In the genomic region with DNA sequence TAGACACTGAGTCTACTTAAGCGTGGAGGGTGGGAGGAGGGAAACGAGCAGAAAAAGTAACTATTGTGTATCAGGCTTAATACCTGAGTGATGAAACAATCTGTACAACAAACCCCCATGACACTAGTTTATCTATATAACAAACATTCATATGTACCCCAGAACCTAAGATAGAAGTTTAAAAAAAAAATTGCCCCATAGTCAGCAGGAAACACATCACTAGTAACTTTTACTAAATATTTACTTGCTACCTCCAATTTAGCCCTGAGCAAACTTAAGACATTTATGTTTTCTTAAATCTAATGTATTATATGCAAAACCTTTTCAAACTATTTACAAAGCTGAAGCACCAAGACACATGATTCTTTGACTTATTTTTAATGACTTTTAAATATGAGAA, we compare ENCODE assay signal across 19 cellular contexts.
"Had no signal": no experiment of that assay in that cellular context is flagged by ENCODE, and none has a peak within 500 bp of the region (broad histone marks: within the 10 kb centered on the region; RNA-seq: fewer than 3 reads in every experiment).

No MANE protein-coding gene starts in this region.

- H3K4me3 Mint-ChIP-seq: activated CD4-positive, alpha-beta T cell treated with anti-CD3 and anti-CD28 coated beads, Interleukin-2, amount 10 ng/mL, durations not matched to agents 7 days and 5 days; activated CD8-positive, alpha-beta T cell treated with anti-CD3 and anti-CD28 coated beads, Interleukin-2, amount 10 ng/mL, durations not matched to agents 7 days and 5 days; neural progenitor cell had no signal

- H3K9me3 ChIP-seq: right atrium auricular region, suprapubic skin, transverse colon had no signal

- H3K27me3 Mint-ChIP-seq: activated CD4-positive, alpha-beta T cell treated with anti-CD3 and anti-CD28 coated beads, Interleukin-2, amount 10 ng/mL, durations not matched to agents 7 days and 5 days; progenitor cell of endocrine pancreas; stimulated activated naive CD8-positive, alpha-beta T cell treated with anti-CD3 and anti-CD28 coated beads, Interleukin-15, amount 100 ng/mL, for 72 hours had no signal

- H2AFZ ChIP-seq: neural progenitor cell had no signal

- ATAC-seq: activated CD4-positive, CD25-positive, alpha-beta regulatory T cell treated with anti-CD3 and anti-CD28 coated beads, Interleukin-2, amount 50 U/mL, for 24 hours; activated CD8-positive, alpha-beta T cell treated with anti-CD3 and anti-CD28 coated beads, Interleukin-2, amount 10 ng/mL, durations not matched to agents 7 days and 5 days; stimulated activated naive CD8-positive, alpha-beta T cell treated with anti-CD3 and anti-CD28 coated beads, Interleukin-15, amount 100 ng/mL, for 72 hours had no signal

- H3K27me3 ChIP-seq: neural progenitor cell, right atrium auricular region, suprapubic skin, transverse colon had no signal

- H3K4me3 ChIP-seq: lung, neural progenitor cell, right atrium auricular region, suprapubic skin, transverse colon had no signal

- H3K36me3 ChIP-seq: neural progenitor cell, right atrium auricular region, suprapubic skin, transverse colon had no signal

- DNase-seq: activated CD4-positive, alpha-beta T cell treated with anti-CD3 and anti-CD28 coated beads, Interleukin-2, amount 10 ng/mL, durations not matched to agents 7 days and 5 days; activated CD8-positive, alpha-beta T cell treated with anti-CD3 and anti-CD28 coated beads, Interleukin-2, amount 10 ng/mL, durations not matched to agents 7 days and 5 days; activated effector memory CD4-positive, alpha-beta T cell treated with Interleukin-2 at 50 U/mL for 16 hours; activated naive CD4-positive, alpha-beta T cell treated with anti-CD3 and anti-CD28 coated beads, Interleukin-2, amount 50 U/mL, for 16 hours; activated T-cell treated with anti-CD3 and anti-CD28 coated beads, Interleukin-2, amount 50 U/mL, for 48 hours; effector CD8-positive, alpha-beta T cell; hypothalamus; islet precursor cell; stimulated activated naive CD8-positive, alpha-beta T cell treated with anti-CD3 and anti-CD28 coated beads, Interleukin-15, amount 100 ng/mL, for 72 hours; T1000; transverse colon had no signal

- H3K27ac Mint-ChIP-seq: activated CD4-positive, alpha-beta T cell treated with anti-CD3 and anti-CD28 coated beads, Interleukin-2, amount 10 ng/mL, durations not matched to agents 7 days and 5 days; activated CD8-positive, alpha-beta T cell treated with anti-CD3 and anti-CD28 coated beads, Interleukin-2, amount 10 ng/mL, durations not matched to agents 7 days and 5 days; neural progenitor cell; progenitor cell of endocrine pancreas; stimulated activated naive CD8-positive, alpha-beta T cell treated with anti-CD3 and anti-CD28 coated beads, Interleukin-15, amount 100 ng/mL, for 72 hours had no signal

- FAIRE-seq: astrocyte, endothelial cell of umbilical vein had no signal

- H3K9ac ChIP-seq: neural progenitor cell had no signal

- H3K27ac ChIP-seq: neural progenitor cell, suprapubic skin, transverse colon had no signal

- H3K9me3 Mint-ChIP-seq: activated CD4-positive, alpha-beta T cell treated with anti-CD3 and anti-CD28 coated beads, Interleukin-2, amount 10 ng/mL, durations not matched to agents 7 days and 5 days; neural progenitor cell; stimulated activated naive CD8-positive, alpha-beta T cell treated with anti-CD3 and anti-CD28 coated beads, Interleukin-15, amount 100 ng/mL, for 72 hours had no signal
